ENCODE assay signal across 13 cellular contexts in the genomic region with DNA sequence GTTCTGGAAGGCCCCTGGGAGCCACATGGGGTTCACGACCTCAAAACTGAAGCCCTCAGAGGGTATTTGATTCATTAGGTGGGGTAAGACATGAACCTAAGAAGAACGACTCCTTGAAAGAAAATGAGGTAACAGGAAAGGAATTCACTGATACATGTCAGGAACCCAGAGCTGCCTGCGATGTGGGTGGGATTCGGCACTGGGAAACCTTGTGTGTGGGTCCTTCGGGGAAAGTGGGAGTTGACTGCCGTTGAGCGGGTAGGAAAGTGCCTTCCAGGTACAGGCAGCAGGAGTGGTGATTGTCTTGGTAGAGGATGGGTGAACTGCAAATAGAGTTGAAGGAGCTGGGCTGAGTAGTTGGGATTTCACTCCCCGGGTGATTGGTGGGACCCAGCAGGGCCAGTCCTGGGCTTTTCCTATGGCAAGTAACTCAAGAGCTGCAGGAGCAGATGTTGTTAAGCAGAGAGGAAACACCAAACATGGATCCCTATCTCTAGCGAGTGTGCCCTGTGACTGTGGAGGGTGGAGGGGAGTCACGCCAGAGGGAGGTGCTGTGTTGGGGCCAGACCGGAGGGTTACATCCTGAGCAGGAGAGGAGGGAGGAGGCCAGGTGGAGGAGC. TPM values are rescaled to one million over a fixed set of nuclear protein-coding genes. Genes with fewer than 3 reads are reported as not detected.
A peak's percentile ranks its signal among the peaks of the same experiment; 100 is the strongest.
DNase-seq lines count a peak whose midpoint lies in the region; ATAC-seq and TF ChIP-seq lines count a peak whose summit lies in the region.
"Had no signal": no experiment of that assay in that cellular context is flagged by ENCODE, and none has a peak within 500 bp of the region (broad histone marks: within the 10 kb centered on the region; RNA-seq: fewer than 3 reads in every experiment).

No MANE protein-coding gene starts in this region.

- no peak for DNase-seq in T-helper 2 cell treated with Interferon-gamma antibody and Interleukin-4, amounts not matched to agents 5 μg/mL and 100 μg/mL, for 36 hours (ENCODE audit: low spot score)
- DNase-seq in T-helper 2 cell (no peak), WTC11 (ENCODE audit: low spot score) (no peak), glomerular visceral epithelial cell (ENCODE audit: extremely low spot score) (peak; percentile 56), stomach (no peak), OCI-M1 (lab: John Stamatoyannopoulos, UW) (no peak), NCI-H1105 (lab: John Stamatoyannopoulos, UW) (no peak)
- DNase-seq: activated CD4-positive, CD25-positive, alpha-beta regulatory T cell; amygdala; GOT3; NCI-H345; ovary had no signal

- peak overlapping the region in 4 of 5 donors; percentile 70 to 77 (median 72) for H3K27ac ChIP-seq in stomach

- no peak for TF ChIP-seq EP300 in stomach (IDR thresholded peaks at IDR 0.05)

- POLR2A ChIA-PET in WTC11 (lab: Charles Lee) = no interaction called here

- TF ChIP-seq CTCF in WTC11 (IDR thresholded peaks at IDR 0.05) (no peak), stomach (IDR thresholded peaks at IDR 0.05) (no peak)

- H3K4me3 Mint-ChIP-seq in T-helper 2 cell treated with Interferon-gamma antibody and Interleukin-4, amounts not matched to agents 5 μg/mL and 100 μg/mL, for 36 hours = peak overlapping the region; percentile 27
- H3K4me3 Mint-ChIP-seq in WTC11 = no peak overlapping the region

- intact Hi-C loops in stomach (cut with DNase I; ENCODE audit: low total_unique reads) = no loop called here

- no peak overlapping the region for H3K4me3 ChIP-seq in stomach
- H3K4me3 ChIP-seq: ovary had no signal

- H3K9me3 ChIP-seq in stomach = no peaks in the 10 kb centered on the region
- H3K9me3 ChIP-seq: ovary had no signal

- no peaks in the 10 kb centered on the region for H3K27me3 ChIP-seq in stomach
- H3K27me3 ChIP-seq: ovary had no signal

- no peaks in the 10 kb centered on the region for H3K36me3 ChIP-seq in stomach
- H3K36me3 ChIP-seq: ovary had no signal

- 81 to 93% (median 86%) methylated on average over 11 of the region's 11 CpGs for whole genome bisulfite sequencing in stomach, 5 donors

- H3K36me3 Mint-ChIP-seq in T-helper 2 cell treated with Interferon-gamma antibody and Interleukin-4, amounts not matched to agents 5 μg/mL and 100 μg/mL, for 36 hours (ENCODE audit: low read depth) = peaks cover 7% of the 10 kb centered on the region
- no peaks in the 10 kb centered on the region for H3K36me3 Mint-ChIP-seq in WTC11

- CTCF ChIA-PET in WTC11 (lab: Charles Lee) = interaction anchor here (1.1 to 3.7 kb wide), 2 partner anchors 13 to 33 kb away, joined by 4 to 16 read pairs; no protein-coding TSS in a partner anchor

- H3K4me1 ChIP-seq in stomach = peaks cover 0 to 13% (median 7%) of the 10 kb centered on the region in 4 donors

- H3K9me3 Mint-ChIP-seq in T-helper 2 cell treated with Interferon-gamma antibody and Interleukin-4, amounts not matched to agents 5 μg/mL and 100 μg/mL, for 36 hours = no peaks in the 10 kb centered on the region
- peaks cover 15% of the 10 kb centered on the region for H3K9me3 Mint-ChIP-seq in WTC11

- no peak for TF ChIP-seq POLR2A in stomach (IDR thresholded peaks at IDR 0.05)

- H3K27ac Mint-ChIP-seq in T-helper 2 cell treated with Interferon-gamma antibody and Interleukin-4, amounts not matched to agents 5 μg/mL and 100 μg/mL, for 36 hours = peak overlapping the region; percentile 62
- H3K27ac Mint-ChIP-seq in WTC11 = no peak overlapping the region

- H3K4me1 Mint-ChIP-seq in T-helper 2 cell treated with Interferon-gamma antibody and Interleukin-4, amounts not matched to agents 5 μg/mL and 100 μg/mL, for 36 hours (ENCODE audit: low read depth) = peaks cover 39% of the 10 kb centered on the region
- peaks cover 25% of the 10 kb centered on the region for H3K4me1 Mint-ChIP-seq in WTC11

- ATAC-seq in WTC11 (peak; percentile 16; the same call in 1 of the 2 replicates), GM18519 (IDR thresholded peaks at IDR 0.05; ENCODE audit: low FRiP score, unreplicated experiment) (no peak)

- peaks cover 3% of the 10 kb centered on the region for H3K27me3 Mint-ChIP-seq in T-helper 2 cell treated with Interferon-gamma antibody and Interleukin-4, amounts not matched to agents 5 μg/mL and 100 μg/mL, for 36 hours (ENCODE audit: low read depth)
- H3K27me3 Mint-ChIP-seq in WTC11 (ENCODE audit: low read depth) = no peaks in the 10 kb centered on the region

TF ChIP-seq in WTC11, 78 proteins besides CTCF, POLR2A, EP300 and RAD21:
- TF ChIP-seq ZNF281 (CRISPR knock-in tag; IDR thresholded peaks at IDR 0.05) (no peak), TEAD4 (CRISPR knock-in tag; IDR thresholded peaks at IDR 0.05) (no peak), RELA (CRISPR knock-in tag; IDR thresholded peaks at IDR 0.05; ENCODE audit: borderline replicate concordance) (no peak)

RNA-seq across cellular contexts. Expression of gene ANKRD33B, which starts 30.8 kb away (rescaled TPM):
- 5.4 to 9.2 TPM (median 5.9 TPM) in 3 replicates for total RNA-seq in WTC11 (2021)
- total RNA-seq in stomach = 1 to 10 TPM in 4 of 5 donors, under 1 TPM in 1; 0.45 to 6.4 (median 2.8) TPM
- polyA plus RNA-seq in stomach = 1 to 10 TPM in 1 of 3 donors, under 1 TPM in 2; 0.50 to 2.1 (median 0.58) TPM
